ENCODE assay signal across 8 cellular contexts in the genomic region with DNA sequence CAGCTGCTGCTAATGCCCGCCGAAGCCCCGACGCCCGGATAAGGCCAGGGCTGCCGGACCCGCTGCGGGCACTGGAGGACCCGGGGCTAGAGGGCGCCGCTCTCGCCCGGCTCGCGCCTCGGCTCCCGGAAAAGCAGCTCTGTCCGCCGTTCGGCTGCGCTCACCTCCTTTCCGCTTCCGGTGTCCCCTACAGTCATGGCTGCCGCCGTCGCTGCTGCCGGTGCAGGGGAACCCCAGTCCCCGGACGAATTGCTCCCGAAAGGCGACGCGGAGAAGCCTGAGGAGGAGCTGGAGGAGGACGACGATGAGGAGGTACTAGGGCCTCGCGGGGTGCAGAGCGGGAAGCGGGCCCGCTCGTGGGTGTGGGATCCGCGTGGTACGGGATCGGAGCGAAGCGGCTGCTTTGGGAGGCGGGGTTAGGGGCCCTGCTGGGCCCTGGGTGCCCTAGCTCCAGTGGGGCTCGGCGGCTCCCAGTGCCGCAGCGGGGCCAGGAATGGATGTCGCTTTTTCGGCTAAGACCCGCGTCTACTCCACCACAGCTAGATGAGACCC. TPM values are rescaled to one million over a fixed set of nuclear protein-coding genes. Genes with fewer than 3 reads are reported as not detected.
DNase-seq lines count a peak whose midpoint lies in the region; ATAC-seq, FAIRE-seq and TF ChIP-seq lines count a peak whose summit lies in the region.

A gene (plus strand): TSS at position 174 of the 552 bp plus-strand sequence. CDS start 22 bp downstream, at position 196.

- H3K36me3 ChIP-seq in H1 (ENCODE audit: control insufficient read depth in 2 of 4, insufficient read depth in 4 of 4, low read length in 3 of 4) (peaks cover 10 to 36% (median 21%) of the 10 kb centered on the region in 4 experiments), mesendoderm (ENCODE audit: control insufficient read depth, insufficient read depth, low read length) (peaks cover 5% of the 10 kb centered on the region)

- no peaks in the 10 kb centered on the region for H3K27me3 ChIP-seq in H1 (replicated peaks in 1 of 4; ENCODE audit: control insufficient read depth in 3 of 4, extremely low read depth in 1 of 4, insufficient read depth in 3 of 4, low read length in 3 of 4)
- H3K27me3 ChIP-seq in mesendoderm (ENCODE audit: insufficient read depth, low read length, poor library complexity): no peaks in the 10 kb centered on the region

- TF ChIP-seq POLR2A in H1 (IDR thresholded peaks at IDR 0.05; ENCODE audit: control extremely low read depth in 1 of 2, low read depth in 2 of 2, low read length in 2 of 2): peak; percentile 77 to 94

- TF ChIP-seq CTCF in H1 (IDR thresholded peaks at IDR 0.05; ENCODE audit: control extremely low read depth in 1 of 3, insufficient read depth in 1 of 3, low read depth in 1 of 3, low read length in 3 of 3): peak; percentile 66 to 81 (median 79)

- H2BK15ac ChIP-seq in H1 (ENCODE audit: low read length): no peak within 1 kb of the TSS
- H2BK15ac ChIP-seq in mesendoderm (replicated peaks; ENCODE audit: low read depth): no peak within 1 kb of the TSS

- no peak within 1 kb of the TSS for H2BK120ac ChIP-seq in H1 (replicated peaks; ENCODE audit: low read depth, low read length)
- no peak within 1 kb of the TSS for H2BK120ac ChIP-seq in mesendoderm (ENCODE audit: low read depth, low read length)

- peak within 1 kb of the TSS; percentile 99 for H3K18ac ChIP-seq in H1 (ENCODE audit: extremely low read depth, low read length)
- peak within 1 kb of the TSS; percentile 3 for H3K18ac ChIP-seq in mesendoderm (ENCODE audit: low read length)

- POLR2A ChIA-PET in H1 (lab: Charles Lee; ENCODE audit: partially characterized antibody): interaction anchor here (0.6 to 8.6 kb wide), 24 partner anchors 8 to 326 kb away, joined by 3 to 123 read pairs (median 4); a partner anchor contains a TSS

- H3K4me2 ChIP-seq in H1 (ENCODE audit: insufficient read depth in 1 of 2, low read depth in 2 of 2, low read length in 2 of 2) (peak within 1 kb of the TSS; percentile 57 to 81), mesendoderm (ENCODE audit: low read length) (peak within 1 kb of the TSS; percentile 96)

- peak; percentile 21 to 43; a peak in 2 of 4 replicates for TF ChIP-seq RAD21 in H1 (IDR thresholded peaks at IDR 0.05 in 1 of 2, conservative IDR thresholded peaks at IDR 0.05 in 1 of 2; ENCODE audit: low read depth in 2 of 2, low read length in 2 of 2)

- 4% methylated on average over 44 of the region's 56 CpGs; no CpG with 5 or more reads in 1 of the 2 experiments for WGBS in H1 (ENCODE audit: extremely low coverage in 1 of 2, insufficient coverage in 1 of 2, insufficient read length in 1 of 2, insufficient replicate concordance in 2 of 2, low coverage in 1 of 2, low lambda C conversion rate in 2 of 2, missing lambda C conversion rate in 1 of 2), 2 experiments
- no CpG with 5 or more reads among the region's 56 CpGs for WGBS in mesendoderm (ENCODE audit: extremely low coverage, insufficient coverage, low lambda C conversion rate)

- H3K79me2 ChIP-seq in H1 (ENCODE audit: control insufficient read depth in 1 of 2, insufficient read depth in 2 of 2, low read length in 2 of 2): peaks cover 7 to 12% of the 10 kb centered on the region in 2 experiments; a peak in 3 of 4 replicates
- H3K79me2 ChIP-seq in mesendoderm (ENCODE audit: control insufficient read depth, insufficient read depth, low read length): peaks cover 9% of the 10 kb centered on the region

- H2BK12ac ChIP-seq in H1 (ENCODE audit: low read depth, low read length): no peak within 1 kb of the TSS

- no peak within 1 kb of the TSS for H3K14ac ChIP-seq in H1 (ENCODE audit: insufficient read length)

- peaks cover 5 to 8% of the 10 kb centered on the region in 2 experiments; a peak in 3 of 4 replicates for H3K9me3 ChIP-seq in H1 (ENCODE audit: insufficient read depth in 2 of 2, low read depth in 1 of 2, low read length in 1 of 2)

- H4K5ac ChIP-seq in H1 (ENCODE audit: insufficient read length, low read depth, low read length) (peak within 1 kb of the TSS; percentile 95), mesendoderm (ENCODE audit: low read length) (peak within 1 kb of the TSS; percentile 95)

- peak within 1 kb of the TSS; percentile 88; the same call in 1 of the 2 replicates for H2AK5ac ChIP-seq in H1 (ENCODE audit: low read depth, low read length)
- no peak within 1 kb of the TSS for H2AK5ac ChIP-seq in mesendoderm (ENCODE audit: low read length)

- peak within 1 kb of the TSS; percentile 84 for H4K91ac ChIP-seq in H1 (replicated peaks; ENCODE audit: insufficient read length, low read length)

- H4K20me1 ChIP-seq in H1 (replicated peaks in 1 of 2; ENCODE audit: control insufficient read depth in 1 of 2, insufficient read depth in 2 of 2, low read length in 2 of 2): peaks cover 3 to 4% of the 10 kb centered on the region in 2 experiments

- DNase-seq in COLO668 (lab: John Stamatoyannopoulos, UW; ENCODE audit: unreplicated experiment): peak; percentile 93
- DNase-seq in HS-27A (ENCODE audit: low read depth): peak; percentile 58
- peak; percentile 89 for DNase-seq in NOMO-1 treated with DMSO at 0.1 percent for 48 hours (lab: John Stamatoyannopoulos, UW; ENCODE audit: unreplicated experiment)
- peak; percentile 58 to 70 for DNase-seq in activated CD8-positive, alpha-beta memory T cell treated with anti-CD3 and anti-CD28 coated beads for 4 hours (ENCODE audit: low read depth in 2 of 2)
- peak; percentile 73 to 90 for DNase-seq in H1 (ENCODE audit: low read depth in 1 of 2, low spot score in 2 of 2)
- peak; percentile 92 for DNase-seq in mesendoderm
- peak; percentile 72 for DNase-seq in stimulated activated CD8-positive, alpha-beta memory T cell treated with anti-CD3 and anti-CD28 coated beads, Interleukin-15, amount 100 ng/mL, for 24 hours (ENCODE audit: low read depth)

- peak within 1 kb of the TSS; percentile 54 for H3K56ac ChIP-seq in H1 (replicated peaks; ENCODE audit: insufficient read length, low read depth, low read length)
- peak within 1 kb of the TSS; percentile 100 for H3K56ac ChIP-seq in mesendoderm (ENCODE audit: low read length)

- H4K8ac ChIP-seq in H1 (ENCODE audit: extremely low read depth, insufficient read depth, low read length) (peak within 1 kb of the TSS; percentile 99), mesendoderm (ENCODE audit: low read depth, low read length) (peak within 1 kb of the TSS; percentile 83)

- H3K23ac ChIP-seq in H1 (ENCODE audit: insufficient read length) (no peak within 1 kb of the TSS), mesendoderm (ENCODE audit: low read length) (no peak within 1 kb of the TSS)

- FAIRE-seq in H1 (lab: Jason Lieb, UNC): no peak

- peaks cover 0 to 3% (median 1%) of the 10 kb centered on the region in 4 experiments; a peak in 3 of 7 replicates for H3K4me1 ChIP-seq in H1 (replicated peaks in 1 of 4; ENCODE audit: control insufficient read depth in 3 of 4, insufficient read depth in 4 of 4, low read length in 3 of 4)
- H3K4me1 ChIP-seq in mesendoderm (ENCODE audit: control insufficient read depth, low read depth, low read length): peaks cover 2% of the 10 kb centered on the region

- peak within 1 kb of the TSS; percentile 55 to 93 (median 84) for H3K9ac ChIP-seq in H1 (replicated peaks in 1 of 4; ENCODE audit: extremely low read depth in 1 of 4, low read depth in 3 of 4, low read length in 3 of 4)
- peak within 1 kb of the TSS; percentile 99 for H3K9ac ChIP-seq in mesendoderm (ENCODE audit: low read length)

- H3K27ac ChIP-seq in H1 (ENCODE audit: low read depth, low read length) (peak within 1 kb of the TSS; percentile 90), mesendoderm (ENCODE audit: low read depth, low read length) (no peak within 1 kb of the TSS)

- CTCF ChIA-PET in H1 (lab: Charles Lee; ENCODE audit: partially characterized antibody): interaction anchor here (0.6 to 2.3 kb wide), 15 partner anchors 12 to 729 kb away, joined by 3 to 18 read pairs (median 3); a partner anchor contains a TSS

- H2AFZ ChIP-seq in H1 (ENCODE audit: low read length): peak within 1 kb of the TSS; percentile 83; the same call in 1 of the 2 replicates

- H3K4ac ChIP-seq in H1 (replicated peaks; ENCODE audit: insufficient read length, low read depth, low read length) (peak within 1 kb of the TSS; percentile 87), mesendoderm (ENCODE audit: low read depth, low read length) (peak within 1 kb of the TSS; percentile 8)

- TF ChIP-seq EP300 in H1 (IDR thresholded peaks at IDR 0.05; ENCODE audit: borderline replicate concordance in 1 of 2, low read depth in 2 of 2, low read length in 2 of 2): no peak

- H2BK5ac ChIP-seq in H1 (ENCODE audit: low read depth, low read length): peak within 1 kb of the TSS; percentile 96
- peak within 1 kb of the TSS; percentile 78 for H2BK5ac ChIP-seq in mesendoderm (ENCODE audit: low read length)

- H3K79me1 ChIP-seq in H1 (ENCODE audit: low read depth, low read length) (peaks cover 4% of the 10 kb centered on the region; the same call in 1 of the 2 replicates), mesendoderm (ENCODE audit: low read length) (peaks cover 10% of the 10 kb centered on the region)

- ATAC-seq in GM19463 (IDR thresholded peaks at IDR 0.05; ENCODE audit: unreplicated experiment): peak; percentile 98

- H2BK20ac ChIP-seq in H1 (ENCODE audit: low read length): no peak within 1 kb of the TSS

- H3K4me3 ChIP-seq in H1 (ENCODE audit: extremely low read depth in 1 of 4, insufficient read depth in 2 of 4, low read depth in 3 of 4, low read length in 4 of 4) (peak within 1 kb of the TSS; percentile 86 to 96 (median 94)), mesendoderm (ENCODE audit: low read length) (peak within 1 kb of the TSS; percentile 100)

- peaks cover 6% of the 10 kb centered on the region for H3K23me2 ChIP-seq in H1 (ENCODE audit: low read depth, low read length)

TF ChIP-seq in H1, 55 proteins besides CTCF, POLR2A, EP300 and RAD21 (continues in another document):
- TF ChIP-seq RNF2 (IDR thresholded peaks at IDR 0.05; ENCODE audit: borderline replicate concordance, low read depth, low read length, missing control alignments, poor library complexity, severe bottlenecking) (no peak), SIN3A (conservative IDR thresholded peaks at IDR 0.05 in 1 of 2, IDR thresholded peaks at IDR 0.05 in 1 of 2; ENCODE audit: low read depth in 1 of 2, low read length in 2 of 2) (peak in 1 of 2 experiments; percentile 92; a peak in 2 of 4 replicates), NANOG (IDR thresholded peaks at IDR 0.05; ENCODE audit: insufficient read depth, low read depth, low read length, poor library complexity, severe bottlenecking) (no peak)

RNA-seq across cellular contexts. Expression of the gene that starts here (rescaled TPM):
- 125 and 138 TPM in 2 replicates for total RNA-seq in H1 (2021; fragmentation: NEBNext Ultra II Directional; extraction: Animal tissue kit (Norgen Biotek cat#: 25700))
- 47.8 and 84.0 TPM in 2 replicates for polyA plus RNA-seq in H1 (2011; rRNA removed)
- 63.2 TPM for polyA plus RNA-seq in H1 (2011; cell fraction: cytosol; rRNA removed)
- polyA plus RNA-seq in H1 (2011; cell fraction: nucleus; rRNA removed): 17.1 TPM
- polyA plus RNA-seq in H1 (2012, experiment 1 of 2): 77.4 to 87.4 TPM (median 84.9 TPM) in 4 replicates
- polyA plus RNA-seq in H1 (2012, experiment 2 of 2): 75.9 TPM
- 66.9 TPM for polyA plus RNA-seq in H1 (2013, experiment 1 of 2)
- polyA plus RNA-seq in H1 (2013, experiment 2 of 2): 65.9 TPM
- 41.5 and 41.9 TPM in 2 replicates for polyA minus RNA-seq in H1 (2011; rRNA and poly(A)+ RNA removed)
- polyA minus RNA-seq in H1 (2011; cell fraction: cytosol; rRNA and poly(A)+ RNA removed): 31.0 TPM
- polyA minus RNA-seq in H1 (2011; cell fraction: nucleus; rRNA and poly(A)+ RNA removed): 14.7 TPM
- 90.1 TPM for polyA plus RNA-seq in mesendoderm (2013, experiment 1 of 2)
- 87.9 TPM for polyA plus RNA-seq in mesendoderm (2013, experiment 2 of 2)
